ENCODE assay signal across 8 cellular contexts in genomic region chr6:44127186-44128019, GRCh38. TPM values are rescaled to one million over a fixed set of nuclear protein-coding genes. Genes with fewer than 3 reads are reported as not detected.
DNase-seq lines count a peak whose midpoint lies in the region; ATAC-seq and TF ChIP-seq lines count a peak whose summit lies in the region.

MRPL14 (minus strand) TSS chr6:44127452; CDS start chr6:44116611, 10,841 bp downstream.
TMEM63B (plus strand) TSS chr6:44127554; CDS start chr6:44134585, 7,031 bp downstream.

- CTCF ChIA-PET in RWPE1 (lab: Yijun Ruan, JAX) = no interaction called here

- TF ChIP-seq EP300 in Ishikawa (IDR thresholded peaks at IDR 0.05; ENCODE audit: borderline replicate concordance) = no peak

- peaks cover 43% of the 10 kb centered on the region for H3K4me1 Mint-ChIP-seq in activated T-helper 2 cell treated with anti-CD3 and anti-CD28 coated beads, Interferon-gamma antibody, Interleukin-2, Interleukin-4, amounts not matched to agents 10 μg/mL and 5 μg/mL and 100 μg/mL, durations not matched to agents 14 hours and 24 hours and 36 hours (ENCODE audit: low read depth)
- peaks cover 40 to 45% of the 10 kb centered on the region in 2 donors for H3K4me1 Mint-ChIP-seq in natural killer cell treated with Interleukin-12 subunit alpha and Interleukin-12 subunit beta and Interleukin-15 and Interleukin-18, amount 100 ng/mL, for 72 hours (ENCODE audit: low read depth in 2 of 2)

- ATAC-seq in GM21390 (IDR thresholded peaks at IDR 0.05; ENCODE audit: unreplicated experiment) = peak; percentile 58
- ATAC-seq in natural killer cell treated with Interleukin-12 subunit alpha and Interleukin-12 subunit beta and Interleukin-15 and Interleukin-18, amount 100 ng/mL, for 72 hours = peak; percentile 89 to 94

- intact Hi-C loops in activated T-helper 2 cell treated with anti-CD3 and anti-CD28 coated beads, Interferon-gamma antibody, Interleukin-2, Interleukin-4, amounts not matched to agents 10 μg/mL and 5 μg/mL and 100 μg/mL, durations not matched to agents 14 hours and 24 hours and 36 hours (cut with micrococcal nuclease) = loop anchor here (2.0 to 5.0 kb wide), 4 partner anchors 119 to 499 kb away; partner anchors contain the start of genes CDC5L, GTPBP2, HSP90AB1 and NFKBIE

- peak within 1 kb of the TSS; percentile 89 for H3K27ac ChIP-seq in RWPE1

- peak within 1 kb of the TSS; percentile 93 for H3K27ac Mint-ChIP-seq in activated T-helper 2 cell treated with anti-CD3 and anti-CD28 coated beads, Interferon-gamma antibody, Interleukin-2, Interleukin-4, amounts not matched to agents 10 μg/mL and 5 μg/mL and 100 μg/mL, durations not matched to agents 14 hours and 24 hours and 36 hours
- peak within 1 kb of the TSS; percentile 76 to 85 for H3K27ac Mint-ChIP-seq in natural killer cell treated with Interleukin-12 subunit alpha and Interleukin-12 subunit beta and Interleukin-15 and Interleukin-18, amount 100 ng/mL, for 72 hours

- no peak for TF ChIP-seq RAD21 in Ishikawa (IDR thresholded peaks at IDR 0.05; ENCODE audit: low read depth)

- no peaks in the 10 kb centered on the region for H3K9me3 Mint-ChIP-seq in activated T-helper 2 cell treated with anti-CD3 and anti-CD28 coated beads, Interferon-gamma antibody, Interleukin-2, Interleukin-4, amounts not matched to agents 10 μg/mL and 5 μg/mL and 100 μg/mL, durations not matched to agents 14 hours and 24 hours and 36 hours
- no peaks in the 10 kb centered on the region for H3K9me3 Mint-ChIP-seq in natural killer cell treated with Interleukin-12 subunit alpha and Interleukin-12 subunit beta and Interleukin-15 and Interleukin-18, amount 100 ng/mL, for 72 hours

- H3K4me3 Mint-ChIP-seq in activated T-helper 2 cell treated with anti-CD3 and anti-CD28 coated beads, Interferon-gamma antibody, Interleukin-2, Interleukin-4, amounts not matched to agents 10 μg/mL and 5 μg/mL and 100 μg/mL, durations not matched to agents 14 hours and 24 hours and 36 hours (ENCODE audit: low read depth) = peak within 1 kb of the TSS; percentile 85
- H3K4me3 Mint-ChIP-seq in natural killer cell treated with Interleukin-12 subunit alpha and Interleukin-12 subunit beta and Interleukin-15 and Interleukin-18, amount 100 ng/mL, for 72 hours = peak within 1 kb of the TSS; percentile 89

- no peak for TF ChIP-seq CTCF in RWPE1 (conservative IDR thresholded peaks at IDR 0.05; ENCODE audit: low read depth)

- DNase-seq in Caki2 (ENCODE audit: low read depth) = peak; percentile 71
- peak; percentile 99 for DNase-seq in RWPE1 (ENCODE audit: low spot score)
- DNase-seq in activated T-helper 2 cell treated with anti-CD3 and anti-CD28 coated beads, Interferon-gamma antibody, Interleukin-2, Interleukin-4, amounts not matched to agents 10 μg/mL and 5 μg/mL and 100 μg/mL, durations not matched to agents 14 hours and 24 hours and 36 hours (ENCODE audit: low spot score) = peak; percentile 86
- peak; percentile 83 for DNase-seq in fibroblast of peridontal ligament (ENCODE audit: extremely low read depth)
- peak; percentile 92 for DNase-seq in natural killer cell treated with Interleukin-12 subunit alpha and Interleukin-12 subunit beta and Interleukin-15 and Interleukin-18, amount 100 ng/mL, for 72 hours (ENCODE audit: low spot score)
- DNase-seq in stimulated activated naive CD4-positive, alpha-beta T cell treated with Interleukin-2 at 50 U/mL for 16 hours (lab: John Stamatoyannopoulos, UW) = peak; percentile 87

- H3K36me3 Mint-ChIP-seq in activated T-helper 2 cell treated with anti-CD3 and anti-CD28 coated beads, Interferon-gamma antibody, Interleukin-2, Interleukin-4, amounts not matched to agents 10 μg/mL and 5 μg/mL and 100 μg/mL, durations not matched to agents 14 hours and 24 hours and 36 hours (ENCODE audit: low read depth) = peaks cover 40% of the 10 kb centered on the region
- H3K36me3 Mint-ChIP-seq in natural killer cell treated with Interleukin-12 subunit alpha and Interleukin-12 subunit beta and Interleukin-15 and Interleukin-18, amount 100 ng/mL, for 72 hours = peaks cover 6% of the 10 kb centered on the region

- no peaks in the 10 kb centered on the region for H3K27me3 Mint-ChIP-seq in activated T-helper 2 cell treated with anti-CD3 and anti-CD28 coated beads, Interferon-gamma antibody, Interleukin-2, Interleukin-4, amounts not matched to agents 10 μg/mL and 5 μg/mL and 100 μg/mL, durations not matched to agents 14 hours and 24 hours and 36 hours (ENCODE audit: low read depth)
- H3K27me3 Mint-ChIP-seq in natural killer cell treated with Interleukin-12 subunit alpha and Interleukin-12 subunit beta and Interleukin-15 and Interleukin-18, amount 100 ng/mL, for 72 hours = no peaks in the 10 kb centered on the region

- in situ Hi-C loops in Caki2 (cut with HindIII; ENCODE audit: low pct_unique_long_range_greater_than_20kb, low sequenced_read_pairs) = no loop called here

- POLR2A ChIA-PET in RWPE1 (lab: Yijun Ruan, JAX; ENCODE audit: low non-redundant PET) = interaction anchor here (0.6 kb wide), 1 partner anchor 31 kb away, joined by 3 read pairs; no protein-coding TSS in a partner anchor

TF ChIP-seq in Ishikawa, 13 proteins besides CTCF, POLR2A, EP300 and RAD21:
- TF ChIP-seq TAF1 (IDR thresholded peaks at IDR 0.05; ENCODE audit: low read depth) = peak; percentile 53; the same call in 1 of the 2 replicates
- no peak; the same call in 1 of the 2 replicates for TF ChIP-seq ZBTB7A (IDR thresholded peaks at IDR 0.05; ENCODE audit: low read depth)
- TF ChIP-seq TCF12 (IDR thresholded peaks at IDR 0.05; ENCODE audit: low read depth) = 0 out of 2 replicates have a peak, but pooled peaks have one; percentile 11
- peak; percentile 68 for TF ChIP-seq MAX (IDR thresholded peaks at IDR 0.05)
- TF ChIP-seq USF1 (IDR thresholded peaks at IDR 0.05) = peak; percentile 17; the same call in 1 of the 2 replicates
- TF ChIP-seq YY1 (IDR thresholded peaks at IDR 0.05; ENCODE audit: low read depth) = no peak

RNA-seq across cellular contexts. Expression of gene MRPL14, which starts in this region (rescaled TPM):
- 119 and 157 TPM in 2 replicates for total RNA-seq in Caki2 (2014; rRNA removed; shearing (Covaris generic); ENCODE audit: low replicate concordance)
- 67.3 and 70.3 TPM in 2 replicates for total RNA-seq in activated T-helper 2 cell treated with anti-CD3 and anti-CD28 coated beads, Interferon-gamma antibody, Interleukin-2, Interleukin-4, amounts not matched to agents 10 μg/mL and 5 μg/mL and 100 μg/mL, durations not matched to agents 14 hours and 24 hours and 36 hours
- 10 to 100 TPM; 36.5 to 49.9 TPM for total RNA-seq in natural killer cell treated with Interleukin-12 subunit alpha and Interleukin-12 subunit beta and Interleukin-15 and Interleukin-18, amount 100 ng/mL, for 72 hours

RNA-seq across cellular contexts. Expression of gene TMEM63B, which starts in this region (rescaled TPM):
- total RNA-seq in Caki2 (2014; rRNA removed; shearing (Covaris generic); ENCODE audit: low replicate concordance) = 6.2 and 7.3 TPM in 2 replicates
- 20.3 and 23.6 TPM in 2 replicates for total RNA-seq in activated T-helper 2 cell treated with anti-CD3 and anti-CD28 coated beads, Interferon-gamma antibody, Interleukin-2, Interleukin-4, amounts not matched to agents 10 μg/mL and 5 μg/mL and 100 μg/mL, durations not matched to agents 14 hours and 24 hours and 36 hours
- 10 to 100 TPM; 21.2 to 22.2 TPM for total RNA-seq in natural killer cell treated with Interleukin-12 subunit alpha and Interleukin-12 subunit beta and Interleukin-15 and Interleukin-18, amount 100 ng/mL, for 72 hours

Comparison
In these comparisons a context has a peak if more than half of its experiments do, and no peak if none do; other contexts are left out.
1. Peak in every context shown above with its lines: DNase-seq, ATAC-seq and H3K27ac ChIP-seq.